ENCODE assay signal across 1 cellular context in genomic region chr3:76585794-76586392, GRCh38.
TF ChIP-seq lines count a peak whose summit lies in the region.

No MANE protein-coding gene starts in this region.

TF ChIP-seq in WTC11, 78 proteins besides CTCF, POLR2A, EP300 and RAD21 (continued from another document):
- no peak for TF ChIP-seq ZMAT4 (CRISPR knock-in tag; IDR thresholded peaks at IDR 0.05)
